In the genomic region with DNA sequence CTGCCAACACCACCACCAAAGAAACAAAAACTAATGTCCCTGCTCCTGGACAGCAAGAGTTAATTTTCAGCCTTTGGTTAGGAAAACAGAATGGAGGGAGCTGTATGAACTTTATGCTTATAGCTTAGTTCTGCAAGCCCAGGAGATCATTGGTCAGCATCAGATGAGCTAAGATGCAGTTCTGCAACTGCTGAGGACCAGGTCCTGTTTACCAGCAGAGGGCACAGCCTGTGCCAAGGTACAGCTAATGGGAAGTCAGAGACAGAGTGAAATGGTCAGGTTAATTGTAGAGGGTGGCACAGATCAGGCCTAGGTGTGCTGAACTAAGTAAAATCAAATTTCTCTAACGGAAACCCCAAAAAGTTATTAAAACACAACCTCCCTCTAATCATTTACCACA, we compare ENCODE assay signal across 9 cellular contexts.
DNase-seq lines count a peak whose midpoint lies in the region; ATAC-seq, FAIRE-seq and TF ChIP-seq lines count a peak whose summit lies in the region.
"Had no signal": no experiment of that assay in that cellular context is flagged by ENCODE, and none has a peak within 500 bp of the region (broad histone marks: within the 10 kb centered on the region; RNA-seq: fewer than 3 reads in every experiment).

No MANE protein-coding gene starts in this region.

- 58 to 61% methylated on average over 1 of the region's 1 CpG for WGBS in pancreas, 2 donors

- H3K9me3 ChIP-seq in pancreas: no peaks in the 10 kb centered on the region

- no peaks in the 10 kb centered on the region for H3K27me3 ChIP-seq in pancreas
- no peaks in the 10 kb centered on the region for H3K27me3 ChIP-seq in H7 (ENCODE audit: control insufficient read depth, insufficient read depth, low read length)

- ATAC-seq in GM18517 (IDR thresholded peaks at IDR 0.05; ENCODE audit: unreplicated experiment) (peak; percentile 30), HG03432 (IDR thresholded peaks at IDR 0.05; ENCODE audit: unreplicated experiment) (peak; percentile 51), pancreas (peak; percentile 67 to 91 (median 86)), HG02571 (IDR thresholded peaks at IDR 0.05; ENCODE audit: unreplicated experiment) (no peak)

- H3K4me3 ChIP-seq in pancreas (no peak overlapping the region), H7 (ENCODE audit: insufficient read depth, low read depth, low read length) (no peak overlapping the region)

- peaks cover 0 to 15% (median 0%) of the 10 kb centered on the region in 3 donors for H3K4me1 ChIP-seq in pancreas

- H3K27ac ChIP-seq in pancreas: peak overlapping the region in 1 of 4 donors; percentile 6
- H3K27ac ChIP-seq: HL-60 had no signal

- DNase-seq in cerebellar cortex (ENCODE audit: low spot score): peak; percentile 61
- DNase-seq in pancreas: peak in 1 of 6 donors; percentile 46
- no peak for DNase-seq in H7
- DNase-seq in NCI-H524 (lab: John Stamatoyannopoulos, UW): no peak
- no peak for DNase-seq in stimulated activated CD4-positive, alpha-beta T cell treated with anti-CD3 and anti-CD28 coated beads, Interleukin-15, amount 100 ng/mL, for 24 hours

- intact Hi-C loops in pancreas (cut with DNase I): loop anchor here in 1 of 3 donors (10.0 kb wide), 1 partner anchor 200 kb away; no protein-coding TSS in a partner anchor

- H3K36me3 ChIP-seq in pancreas (no peaks in the 10 kb centered on the region), H7 (replicated peaks; ENCODE audit: control insufficient read depth, insufficient read depth, low read length) (no peaks in the 10 kb centered on the region)

- TF ChIP-seq CTCF in pancreas (IDR thresholded peaks at IDR 0.05): peak in 3 of 4 donors; percentile 11 to 30 (median 27)

- FAIRE-seq in pancreas (lab: Jason Lieb, UNC): no peak
